In genomic region chr19:19211499-19212432, GRCh38 we compare ENCODE assay signal across 1 cellular context.
TF ChIP-seq lines count a peak whose summit lies in the region.

Gene NCAN, plus strand, starts transcription at chr19:19211958. Its CDS starts 4,996 bp downstream, at chr19:19216954.

TF ChIP-seq in GM23338, 12 proteins besides CTCF, POLR2A, EP300 and RAD21 (continued from another document):
- TF ChIP-seq, protein P1, sequence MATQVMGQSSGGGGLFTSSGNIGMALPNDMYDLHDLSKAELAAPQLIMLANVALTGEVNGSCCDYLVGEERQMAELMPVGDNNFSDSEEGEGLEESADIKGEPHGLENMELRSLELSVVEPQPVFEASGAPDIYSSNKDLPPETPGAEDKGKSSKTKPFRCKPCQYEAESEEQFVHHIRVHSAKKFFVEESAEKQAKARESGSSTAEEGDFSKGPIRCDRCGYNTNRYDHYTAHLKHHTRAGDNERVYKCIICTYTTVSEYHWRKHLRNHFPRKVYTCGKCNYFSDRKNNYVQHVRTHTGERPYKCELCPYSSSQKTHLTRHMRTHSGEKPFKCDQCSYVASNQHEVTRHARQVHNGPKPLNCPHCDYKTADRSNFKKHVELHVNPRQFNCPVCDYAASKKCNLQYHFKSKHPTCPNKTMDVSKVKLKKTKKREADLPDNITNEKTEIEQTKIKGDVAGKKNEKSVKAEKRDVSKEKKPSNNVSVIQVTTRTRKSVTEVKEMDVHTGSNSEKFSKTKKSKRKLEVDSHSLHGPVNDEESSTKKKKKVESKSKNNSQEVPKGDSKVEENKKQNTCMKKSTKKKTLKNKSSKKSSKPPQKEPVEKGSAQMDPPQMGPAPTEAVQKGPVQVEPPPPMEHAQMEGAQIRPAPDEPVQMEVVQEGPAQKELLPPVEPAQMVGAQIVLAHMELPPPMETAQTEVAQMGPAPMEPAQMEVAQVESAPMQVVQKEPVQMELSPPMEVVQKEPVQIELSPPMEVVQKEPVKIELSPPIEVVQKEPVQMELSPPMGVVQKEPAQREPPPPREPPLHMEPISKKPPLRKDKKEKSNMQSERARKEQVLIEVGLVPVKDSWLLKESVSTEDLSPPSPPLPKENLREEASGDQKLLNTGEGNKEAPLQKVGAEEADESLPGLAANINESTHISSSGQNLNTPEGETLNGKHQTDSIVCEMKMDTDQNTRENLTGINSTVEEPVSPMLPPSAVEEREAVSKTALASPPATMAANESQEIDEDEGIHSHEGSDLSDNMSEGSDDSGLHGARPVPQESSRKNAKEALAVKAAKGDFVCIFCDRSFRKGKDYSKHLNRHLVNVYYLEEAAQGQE (IDR thresholded peaks at IDR 0.05; ENCODE audit: unreplicated experiment), result no peak
- TF ChIP-seq NANOG (IDR thresholded peaks at IDR 0.05; ENCODE audit: borderline replicate concordance) (no peak), ZNF114 (CRISPR knock-in tag; IDR thresholded peaks at IDR 0.05) (no peak), STAT1 (IDR thresholded peaks at IDR 0.05; ENCODE audit: unreplicated experiment) (no peak)
TF ChIP-seq in GM23338: peak in this region for 1.
